ENCODE assay signal across 24 cellular contexts in the genomic region with DNA sequence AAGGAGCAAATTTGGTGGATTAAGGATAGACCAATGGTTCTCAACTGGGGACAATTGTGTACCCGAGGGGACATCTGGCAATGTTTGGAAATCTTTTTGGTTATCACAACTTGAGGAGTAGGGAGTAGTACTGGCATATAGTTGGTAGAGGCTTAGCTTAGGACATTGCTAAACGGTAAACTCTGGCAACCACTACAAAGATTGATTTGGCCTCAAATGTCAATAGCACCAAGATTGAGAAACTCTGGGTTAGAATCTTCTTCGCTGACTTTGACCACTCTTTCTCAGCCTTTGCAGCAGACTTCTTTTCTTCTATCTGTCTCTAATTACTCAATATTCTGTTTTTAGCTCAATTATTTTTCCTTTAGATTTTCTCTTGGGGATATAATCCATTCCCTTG. TPM values are rescaled to one million over a fixed set of nuclear protein-coding genes. Genes with fewer than 3 reads are reported as not detected.
DNase-seq lines count a peak whose midpoint lies in the region; ATAC-seq lines count a peak whose summit lies in the region.
"Had no signal": no experiment of that assay in that cellular context is flagged by ENCODE, and none has a peak within 500 bp of the region (broad histone marks: within the 10 kb centered on the region; RNA-seq: fewer than 3 reads in every experiment).

No MANE protein-coding gene starts in this region.

- peaks cover 35% of the 10 kb centered on the region for H3K79me2 ChIP-seq in GM23248 (ENCODE audit: insufficient read depth)

- H3K27ac Mint-ChIP-seq in CD4-positive, alpha-beta memory T cell: peak overlapping the region in 4 of 7 donors; percentile 1 to 88 (median 62)
- H3K27ac Mint-ChIP-seq in activated T-helper 17 cell treated with anti-CD3 and anti-CD28 coated beads, Interleukin-2, amount 50 U/mL, for 72 hours: peak overlapping the region; percentile 21
- peak overlapping the region in 9 of 10 donors; percentile 3 to 92 (median 77) for H3K27ac Mint-ChIP-seq in naive thymus-derived CD8-positive, alpha-beta T cell
- H3K27ac Mint-ChIP-seq: GM23338, type B pancreatic cell had no signal

- no peaks in the 10 kb centered on the region for H3K36me3 ChIP-seq in CD4-positive, alpha-beta memory T cell (ENCODE audit: insufficient read depth, low read length)
- no peaks in the 10 kb centered on the region for H3K36me3 ChIP-seq in GM23248 (ENCODE audit: low read depth)
- H3K36me3 ChIP-seq: brain microvascular endothelial cell, SJSA1 had no signal

- H3K4me3 ChIP-seq in CD4-positive, alpha-beta memory T cell (ENCODE audit: low read length in 2 of 2): no peak overlapping the region
- H3K4me3 ChIP-seq in GM23248: no peak overlapping the region
- H3K4me3 ChIP-seq: SJSA1, skin epidermis had no signal

- no peak overlapping the region for H3K9ac ChIP-seq in GM23248

- H3K36me3 Mint-ChIP-seq in CD4-positive, alpha-beta memory T cell: peaks cover 0 to 7% of the 10 kb centered on the region in 2 donors
- H3K36me3 Mint-ChIP-seq in activated T-helper 17 cell treated with anti-CD3 and anti-CD28 coated beads, Interleukin-2, amount 50 U/mL, for 72 hours (ENCODE audit: low read depth): peaks cover 6% of the 10 kb centered on the region
- peaks cover 0 to 2% (median 0%) of the 10 kb centered on the region in 3 donors for H3K36me3 Mint-ChIP-seq in naive thymus-derived CD8-positive, alpha-beta T cell
- H3K36me3 Mint-ChIP-seq: type B pancreatic cell had no signal

- no peak overlapping the region for H3K4me2 ChIP-seq in GM23248 (ENCODE audit: unreplicated experiment)

- no peak for DNase-seq in CD4-positive, alpha-beta memory T cell
- DNase-seq in GM23248 (no peak), cerebellar cortex (ENCODE audit: low spot score) (no peak), NCI-H1092 (lab: John Stamatoyannopoulos, UW) (no peak), NCI-H128 (lab: John Stamatoyannopoulos, UW; ENCODE audit: unreplicated experiment) (no peak)
- DNase-seq in naive thymus-derived CD8-positive, alpha-beta T cell: no peak
- DNase-seq: activated CD4-positive, CD25-positive, alpha-beta regulatory T cell; AML-193; brain microvascular endothelial cell; Calu3; dermis blood vessel endothelial cell; foreskin fibroblast; mammary epithelial cell; NCI-H2171 treated with DMSO at 0.1 percent for 48 hours; NCI-H748 treated with DMSO at 0.1 percent for 48 hours; posterior cingulate gyrus; stimulated activated CD4-positive, alpha-beta T cell treated with anti-CD3 and anti-CD28 coated beads, Interleukin-4, amount 100 ng/mL, for 1 hour had no signal

- H3F3A ChIP-seq in GM23248 (ENCODE audit: insufficient read depth): 0 out of 2 replicates have a peak, but pooled peaks cover 4% of the 10 kb centered on the region

- no peaks in the 10 kb centered on the region for H4K20me1 ChIP-seq in GM23248 (ENCODE audit: insufficient read depth)

- H3K9me2 ChIP-seq in GM23248 (ENCODE audit: insufficient read depth): no peaks in the 10 kb centered on the region

- no peak for ATAC-seq in activated T-helper 17 cell treated with anti-CD3 and anti-CD28 coated beads, Interleukin-2, amount 50 U/mL, for 72 hours (replicated peaks)
- ATAC-seq in naive thymus-derived CD8-positive, alpha-beta T cell: no peak
- ATAC-seq: GM23338, Panc1 had no signal

- no peak overlapping the region for H3K27ac ChIP-seq in CD4-positive, alpha-beta memory T cell (ENCODE audit: low read depth, low read length)
- H3K27ac ChIP-seq in GM23248: no peak overlapping the region
- H3K27ac ChIP-seq: brain microvascular endothelial cell, SJSA1, skin epidermis had no signal

- no peaks in the 10 kb centered on the region for H3K27me3 ChIP-seq in CD4-positive, alpha-beta memory T cell (ENCODE audit: insufficient read depth, low read length)
- no peaks in the 10 kb centered on the region for H3K27me3 ChIP-seq in GM23248 (replicated peaks; ENCODE audit: insufficient read depth)
- H3K27me3 ChIP-seq: brain microvascular endothelial cell, SJSA1 had no signal

- CTCF ChIA-PET in CD4-positive, alpha-beta memory T cell (lab: Charles Lee; ENCODE audit: partially characterized antibody): interaction anchor here (0.9 to 9.3 kb wide), 17 partner anchors 8 to 1275 kb away, joined by 3 to 181 read pairs (median 4); a partner anchor contains a TSS

- H3K4me1 ChIP-seq in CD4-positive, alpha-beta memory T cell (ENCODE audit: insufficient read depth, low read length): peaks cover 22% of the 10 kb centered on the region
- peaks cover 10% of the 10 kb centered on the region; the same call in 1 of the 2 replicates for H3K4me1 ChIP-seq in GM23248 (ENCODE audit: insufficient read depth)
- H3K4me1 ChIP-seq: SJSA1 had no signal

- H3K9me3 Mint-ChIP-seq in CD4-positive, alpha-beta memory T cell: no peaks in the 10 kb centered on the region
- no peaks in the 10 kb centered on the region for H3K9me3 Mint-ChIP-seq in activated T-helper 17 cell treated with anti-CD3 and anti-CD28 coated beads, Interleukin-2, amount 50 U/mL, for 72 hours
- H3K9me3 Mint-ChIP-seq in naive thymus-derived CD8-positive, alpha-beta T cell: no peaks in the 10 kb centered on the region
- H3K9me3 Mint-ChIP-seq: GM23338; T-helper 2 cell treated with Interferon-gamma antibody and Interleukin-4, amounts not matched to agents 5 μg/mL and 100 μg/mL, for 36 hours; type B pancreatic cell had no signal

- H3K4me3 Mint-ChIP-seq in CD4-positive, alpha-beta memory T cell: no peak overlapping the region
- peak overlapping the region; percentile 82 for H3K4me3 Mint-ChIP-seq in activated T-helper 17 cell treated with anti-CD3 and anti-CD28 coated beads, Interleukin-2, amount 50 U/mL, for 72 hours
- no peak overlapping the region for H3K4me3 Mint-ChIP-seq in naive thymus-derived CD8-positive, alpha-beta T cell

- 59 to 63% methylated on average over 3 of the region's 3 CpGs for WGBS in GM23248 (ENCODE audit: low coverage in 1 of 2, low lambda C conversion rate in 2 of 2, missing lambda C conversion rate in 2 of 2), 2 experiments

- intact Hi-C loops in CD4-positive, alpha-beta memory T cell (cut with micrococcal nuclease): loop anchor here (5.0 kb wide), 1 partner anchor 1010 kb away; a partner anchor contains a TSS

- peak overlapping the region; percentile 91 for H2AFZ ChIP-seq in GM23248
- H2AFZ ChIP-seq: GM23338 had no signal

- no peaks in the 10 kb centered on the region for H3K9me3 ChIP-seq in CD4-positive, alpha-beta memory T cell (ENCODE audit: control insufficient read depth in 1 of 2, low read length in 2 of 2)
- no peaks in the 10 kb centered on the region for H3K9me3 ChIP-seq in GM23248 (ENCODE audit: low read depth)
- H3K9me3 ChIP-seq: SJSA1 had no signal

- H3K4me1 Mint-ChIP-seq in CD4-positive, alpha-beta memory T cell: peaks cover 12 to 44% (median 14%) of the 10 kb centered on the region in 4 donors
- H3K4me1 Mint-ChIP-seq in activated T-helper 17 cell treated with anti-CD3 and anti-CD28 coated beads, Interleukin-2, amount 50 U/mL, for 72 hours: peaks cover 3% of the 10 kb centered on the region
- peaks cover 2 to 31% (median 16%) of the 10 kb centered on the region in 4 donors for H3K4me1 Mint-ChIP-seq in naive thymus-derived CD8-positive, alpha-beta T cell

- POLR2A ChIA-PET in CD4-positive, alpha-beta memory T cell (lab: Charles Lee; ENCODE audit: partially characterized antibody): interaction anchor here (1.0 to 1.9 kb wide), 3 partner anchors 306 to 445 kb away, joined by 3 to 8 read pairs (median 3); no protein-coding TSS in a partner anchor
- POLR2A ChIA-PET in naive thymus-derived CD8-positive, alpha-beta T cell (lab: Charles Lee): interaction anchor here (1.1 kb wide), 1 partner anchor 54 kb away, joined by 3 read pairs; no protein-coding TSS in a partner anchor

- in situ Hi-C loops in GM23248 (cut with MboI): no loop called here

- no peaks in the 10 kb centered on the region for H3K27me3 Mint-ChIP-seq in CD4-positive, alpha-beta memory T cell
- no peaks in the 10 kb centered on the region for H3K27me3 Mint-ChIP-seq in activated T-helper 17 cell treated with anti-CD3 and anti-CD28 coated beads, Interleukin-2, amount 50 U/mL, for 72 hours
- no peaks in the 10 kb centered on the region for H3K27me3 Mint-ChIP-seq in naive thymus-derived CD8-positive, alpha-beta T cell
- H3K27me3 Mint-ChIP-seq: type B pancreatic cell had no signal

RNA-seq across cellular contexts. Expression of a gene that starts 1.5 kb away (rescaled TPM):
- total RNA-seq in CD4-positive, alpha-beta memory T cell: 10 to 100 TPM; 29.3 to 34.3 TPM
- 10 to 100 TPM; 70.1 to 75.7 TPM for polyA plus RNA-seq in CD4-positive, alpha-beta memory T cell
- total RNA-seq in GM23248 (2014; rRNA removed; shearing (Covaris generic)): 8.5 and 8.7 TPM in 2 replicates
- 188 and 193 TPM in 2 replicates for polyA plus RNA-seq in GM23248 (2016; fragmentation: Nextera tagmentation; extraction: Ambion mirVana)
- total RNA-seq in activated T-helper 17 cell treated with anti-CD3 and anti-CD28 coated beads, Interleukin-2, amount 50 U/mL, for 72 hours: 10 to 100 TPM; 33.6 to 46.0 TPM
- total RNA-seq in naive thymus-derived CD8-positive, alpha-beta T cell: 10 to 100 TPM; 30.9 to 34.3 TPM
- polyA plus RNA-seq in naive thymus-derived CD8-positive, alpha-beta T cell: 10 to 100 TPM; 64.3 to 91.9 (median 73.0) TPM

Comparison
In these comparisons a context has a peak if more than half of its experiments do, and no peak if none do; other contexts are left out.
1. H3K27ac Mint-ChIP-seq: peak in every context shown above with its lines; median percentile 77 in naive thymus-derived CD8-positive, alpha-beta T cell; 62 in CD4-positive, alpha-beta memory T cell; 21 in activated T-helper 17 cell treated with anti-CD3 and anti-CD28 coated beads, Interleukin-2, amount 50 U/mL, for 72 hours.